ENCODE assay signal across 20 cellular contexts in the genomic region with DNA sequence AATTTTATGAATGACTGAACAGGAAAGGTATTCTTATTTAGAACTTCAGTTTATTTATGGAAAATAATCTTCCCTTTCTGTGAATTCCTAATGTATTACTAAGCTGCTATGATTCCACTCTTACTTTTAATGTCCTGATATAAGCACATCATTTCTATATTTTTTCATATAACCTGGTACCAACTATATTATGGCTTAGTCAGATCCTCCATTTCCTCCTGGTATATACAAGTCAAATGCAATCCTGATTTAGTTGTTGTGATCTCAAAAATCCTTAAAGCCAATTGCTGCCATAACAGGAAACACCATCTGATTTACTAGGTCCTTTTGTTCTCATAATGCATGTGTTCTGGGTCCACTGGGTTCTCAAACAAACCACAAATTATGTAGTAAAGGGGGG. TPM values are rescaled to one million over a fixed set of nuclear protein-coding genes. Genes with fewer than 3 reads are reported as not detected.
"Had no signal": no experiment of that assay in that cellular context is flagged by ENCODE, and none has a peak within 500 bp of the region (broad histone marks: within the 10 kb centered on the region; RNA-seq: fewer than 3 reads in every experiment).

No MANE protein-coding gene starts in this region.

- DNase-seq: activated CD4-positive, alpha-beta memory T cell treated with anti-CD3 and anti-CD28 coated beads, Interleukin-2, amount 10 ng/mL, durations not matched to agents 7 days and 5 days; activated CD4-positive, alpha-beta T cell treated with anti-CD3 and anti-CD28 coated beads for 36 hours; activated CD8-positive, alpha-beta memory T cell treated with anti-CD3 and anti-CD28 coated beads, Interleukin-2, amount 10 ng/mL, durations not matched to agents 7 days and 5 days; activated effector memory CD4-positive, alpha-beta T cell treated with Interleukin-2 at 50 U/mL for 16 hours; activated naive CD4-positive, alpha-beta T cell treated with anti-CD3 and anti-CD28 coated beads, Interleukin-2, amount 10 ng/mL, durations not matched to agents 7 days and 5 days; activated naive CD8-positive, alpha-beta T cell treated with anti-CD3 and anti-CD28 coated beads, Interleukin-2, amount 50 U/mL, for 24 hours; aorta; brain microvascular endothelial cell; lower lobe of right lung; midbrain; transverse colon; uterus had no signal

- H3K27ac Mint-ChIP-seq: activated CD4-positive, alpha-beta memory T cell treated with anti-CD3 and anti-CD28 coated beads, Interleukin-2, amount 10 ng/mL, durations not matched to agents 7 days and 5 days; activated CD4-positive, alpha-beta T cell treated with anti-CD3 and anti-CD28 coated beads for 36 hours; activated CD8-positive, alpha-beta memory T cell treated with anti-CD3 and anti-CD28 coated beads, Interleukin-2, amount 10 ng/mL, durations not matched to agents 7 days and 5 days; activated naive CD4-positive, alpha-beta T cell treated with anti-CD3 and anti-CD28 coated beads, Interleukin-2, amount 10 ng/mL, durations not matched to agents 7 days and 5 days; activated naive CD8-positive, alpha-beta T cell treated with anti-CD3 and anti-CD28 coated beads, Interleukin-2, amount 50 U/mL, for 24 hours; nephron; T-helper 2 cell treated with Interferon-gamma antibody and Interleukin-4, amounts not matched to agents 5 μg/mL and 100 μg/mL, for 36 hours; WTC11 had no signal

- H3K4me3 Mint-ChIP-seq: activated CD4-positive, alpha-beta memory T cell treated with anti-CD3 and anti-CD28 coated beads, Interleukin-2, amount 10 ng/mL, durations not matched to agents 7 days and 5 days; activated CD4-positive, alpha-beta T cell treated with anti-CD3 and anti-CD28 coated beads for 36 hours; activated CD8-positive, alpha-beta memory T cell treated with anti-CD3 and anti-CD28 coated beads, Interleukin-2, amount 10 ng/mL, durations not matched to agents 7 days and 5 days; activated naive CD4-positive, alpha-beta T cell treated with anti-CD3 and anti-CD28 coated beads, Interleukin-2, amount 10 ng/mL, durations not matched to agents 7 days and 5 days; activated naive CD8-positive, alpha-beta T cell treated with anti-CD3 and anti-CD28 coated beads, Interleukin-2, amount 50 U/mL, for 24 hours; central memory CD8-positive, alpha-beta T cell; nephron; stimulated activated naive CD8-positive, alpha-beta T cell treated with anti-CD3 and anti-CD28 coated beads, Interleukin-15, Interleukin-2, amounts not matched to agents 100 ng/mL and 50 ng/mL, for 24 hours; T-helper 2 cell treated with Interferon-gamma antibody and Interleukin-4, amounts not matched to agents 5 μg/mL and 100 μg/mL, for 36 hours; WTC11 had no signal

- H3K27me3 Mint-ChIP-seq: activated CD4-positive, alpha-beta memory T cell treated with anti-CD3 and anti-CD28 coated beads, Interleukin-2, amount 10 ng/mL, durations not matched to agents 7 days and 5 days; activated CD4-positive, alpha-beta T cell treated with anti-CD3 and anti-CD28 coated beads for 36 hours; activated CD8-positive, alpha-beta memory T cell treated with anti-CD3 and anti-CD28 coated beads, Interleukin-2, amount 10 ng/mL, durations not matched to agents 7 days and 5 days; activated naive CD4-positive, alpha-beta T cell treated with anti-CD3 and anti-CD28 coated beads, Interleukin-2, amount 10 ng/mL, durations not matched to agents 7 days and 5 days; activated naive CD8-positive, alpha-beta T cell treated with anti-CD3 and anti-CD28 coated beads, Interleukin-2, amount 50 U/mL, for 24 hours; central memory CD8-positive, alpha-beta T cell; stimulated activated naive CD8-positive, alpha-beta T cell treated with anti-CD3 and anti-CD28 coated beads, Interleukin-15, Interleukin-2, amounts not matched to agents 100 ng/mL and 50 ng/mL, for 24 hours had no signal

- H3K9me3 Mint-ChIP-seq: activated CD4-positive, alpha-beta memory T cell treated with anti-CD3 and anti-CD28 coated beads, Interleukin-2, amount 10 ng/mL, durations not matched to agents 7 days and 5 days; activated naive CD4-positive, alpha-beta T cell treated with anti-CD3 and anti-CD28 coated beads, Interleukin-2, amount 10 ng/mL, durations not matched to agents 7 days and 5 days; activated naive CD8-positive, alpha-beta T cell treated with anti-CD3 and anti-CD28 coated beads, Interleukin-2, amount 50 U/mL, for 24 hours; central memory CD8-positive, alpha-beta T cell; stimulated activated naive CD8-positive, alpha-beta T cell treated with anti-CD3 and anti-CD28 coated beads, Interleukin-15, Interleukin-2, amounts not matched to agents 100 ng/mL and 50 ng/mL, for 24 hours; T-helper 2 cell treated with Interferon-gamma antibody and Interleukin-4, amounts not matched to agents 5 μg/mL and 100 μg/mL, for 36 hours; WTC11 had no signal

- H3K4me1 Mint-ChIP-seq: nephron, WTC11 had no signal

- H3K4me3 ChIP-seq: coronary artery, hepatocyte, lower lobe of right lung, transverse colon, uterus had no signal

RNA-seq across cellular contexts. Expression of a gene that starts 53.6 kb away (rescaled TPM):
- total RNA-seq: activated CD4-positive, alpha-beta memory T cell treated with anti-CD3 and anti-CD28 coated beads, Interleukin-2, amount 10 ng/mL, durations not matched to agents 7 days and 5 days; activated CD4-positive, alpha-beta T cell treated with anti-CD3 and anti-CD28 coated beads for 36 hours; activated CD8-positive, alpha-beta memory T cell treated with anti-CD3 and anti-CD28 coated beads, Interleukin-2, amount 10 ng/mL, durations not matched to agents 7 days and 5 days had no signal

RNA-seq across cellular contexts. Expression of a gene that starts 55.6 kb away (rescaled TPM):
- total RNA-seq: activated CD4-positive, alpha-beta memory T cell treated with anti-CD3 and anti-CD28 coated beads, Interleukin-2, amount 10 ng/mL, durations not matched to agents 7 days and 5 days; activated CD4-positive, alpha-beta T cell treated with anti-CD3 and anti-CD28 coated beads for 36 hours; activated CD8-positive, alpha-beta memory T cell treated with anti-CD3 and anti-CD28 coated beads, Interleukin-2, amount 10 ng/mL, durations not matched to agents 7 days and 5 days; aorta; hepatocyte; lower lobe of right lung; sciatic nerve; transverse colon; uterus; WTC11 had no signal
